ENCODE assay signal across 2 cellular contexts in the genomic region with DNA sequence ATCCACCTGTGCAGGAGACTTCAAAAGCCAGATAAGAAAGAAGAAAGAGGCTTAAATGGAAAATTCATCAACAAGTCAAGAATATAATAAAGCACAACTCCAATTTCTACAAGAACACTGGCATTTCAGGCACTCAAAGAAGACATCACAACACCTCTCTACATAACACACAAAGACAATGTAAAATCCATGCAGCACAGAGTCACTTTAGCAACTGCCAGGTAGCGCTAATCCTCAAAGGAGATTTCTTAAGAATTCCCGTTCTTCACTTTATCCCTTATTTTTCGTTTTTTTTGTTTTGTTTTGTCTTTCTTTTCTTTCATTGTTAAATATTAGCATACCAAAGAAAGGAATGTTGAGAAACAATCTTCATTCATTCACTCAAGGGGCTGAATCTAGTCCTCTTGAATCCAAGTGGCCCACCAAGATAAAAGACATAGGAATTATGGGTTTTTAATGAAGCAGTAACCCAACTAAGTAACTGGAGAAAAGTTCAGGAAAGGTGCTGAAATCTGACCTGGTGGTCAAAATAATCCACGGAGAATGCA.
TF ChIP-seq lines count a peak whose summit lies in the region.

No MANE protein-coding gene starts in this region.

TF ChIP-seq in GM23338, 12 proteins besides CTCF, POLR2A, EP300 and RAD21 (continues in another document):
- TF ChIP-seq, protein P1, sequence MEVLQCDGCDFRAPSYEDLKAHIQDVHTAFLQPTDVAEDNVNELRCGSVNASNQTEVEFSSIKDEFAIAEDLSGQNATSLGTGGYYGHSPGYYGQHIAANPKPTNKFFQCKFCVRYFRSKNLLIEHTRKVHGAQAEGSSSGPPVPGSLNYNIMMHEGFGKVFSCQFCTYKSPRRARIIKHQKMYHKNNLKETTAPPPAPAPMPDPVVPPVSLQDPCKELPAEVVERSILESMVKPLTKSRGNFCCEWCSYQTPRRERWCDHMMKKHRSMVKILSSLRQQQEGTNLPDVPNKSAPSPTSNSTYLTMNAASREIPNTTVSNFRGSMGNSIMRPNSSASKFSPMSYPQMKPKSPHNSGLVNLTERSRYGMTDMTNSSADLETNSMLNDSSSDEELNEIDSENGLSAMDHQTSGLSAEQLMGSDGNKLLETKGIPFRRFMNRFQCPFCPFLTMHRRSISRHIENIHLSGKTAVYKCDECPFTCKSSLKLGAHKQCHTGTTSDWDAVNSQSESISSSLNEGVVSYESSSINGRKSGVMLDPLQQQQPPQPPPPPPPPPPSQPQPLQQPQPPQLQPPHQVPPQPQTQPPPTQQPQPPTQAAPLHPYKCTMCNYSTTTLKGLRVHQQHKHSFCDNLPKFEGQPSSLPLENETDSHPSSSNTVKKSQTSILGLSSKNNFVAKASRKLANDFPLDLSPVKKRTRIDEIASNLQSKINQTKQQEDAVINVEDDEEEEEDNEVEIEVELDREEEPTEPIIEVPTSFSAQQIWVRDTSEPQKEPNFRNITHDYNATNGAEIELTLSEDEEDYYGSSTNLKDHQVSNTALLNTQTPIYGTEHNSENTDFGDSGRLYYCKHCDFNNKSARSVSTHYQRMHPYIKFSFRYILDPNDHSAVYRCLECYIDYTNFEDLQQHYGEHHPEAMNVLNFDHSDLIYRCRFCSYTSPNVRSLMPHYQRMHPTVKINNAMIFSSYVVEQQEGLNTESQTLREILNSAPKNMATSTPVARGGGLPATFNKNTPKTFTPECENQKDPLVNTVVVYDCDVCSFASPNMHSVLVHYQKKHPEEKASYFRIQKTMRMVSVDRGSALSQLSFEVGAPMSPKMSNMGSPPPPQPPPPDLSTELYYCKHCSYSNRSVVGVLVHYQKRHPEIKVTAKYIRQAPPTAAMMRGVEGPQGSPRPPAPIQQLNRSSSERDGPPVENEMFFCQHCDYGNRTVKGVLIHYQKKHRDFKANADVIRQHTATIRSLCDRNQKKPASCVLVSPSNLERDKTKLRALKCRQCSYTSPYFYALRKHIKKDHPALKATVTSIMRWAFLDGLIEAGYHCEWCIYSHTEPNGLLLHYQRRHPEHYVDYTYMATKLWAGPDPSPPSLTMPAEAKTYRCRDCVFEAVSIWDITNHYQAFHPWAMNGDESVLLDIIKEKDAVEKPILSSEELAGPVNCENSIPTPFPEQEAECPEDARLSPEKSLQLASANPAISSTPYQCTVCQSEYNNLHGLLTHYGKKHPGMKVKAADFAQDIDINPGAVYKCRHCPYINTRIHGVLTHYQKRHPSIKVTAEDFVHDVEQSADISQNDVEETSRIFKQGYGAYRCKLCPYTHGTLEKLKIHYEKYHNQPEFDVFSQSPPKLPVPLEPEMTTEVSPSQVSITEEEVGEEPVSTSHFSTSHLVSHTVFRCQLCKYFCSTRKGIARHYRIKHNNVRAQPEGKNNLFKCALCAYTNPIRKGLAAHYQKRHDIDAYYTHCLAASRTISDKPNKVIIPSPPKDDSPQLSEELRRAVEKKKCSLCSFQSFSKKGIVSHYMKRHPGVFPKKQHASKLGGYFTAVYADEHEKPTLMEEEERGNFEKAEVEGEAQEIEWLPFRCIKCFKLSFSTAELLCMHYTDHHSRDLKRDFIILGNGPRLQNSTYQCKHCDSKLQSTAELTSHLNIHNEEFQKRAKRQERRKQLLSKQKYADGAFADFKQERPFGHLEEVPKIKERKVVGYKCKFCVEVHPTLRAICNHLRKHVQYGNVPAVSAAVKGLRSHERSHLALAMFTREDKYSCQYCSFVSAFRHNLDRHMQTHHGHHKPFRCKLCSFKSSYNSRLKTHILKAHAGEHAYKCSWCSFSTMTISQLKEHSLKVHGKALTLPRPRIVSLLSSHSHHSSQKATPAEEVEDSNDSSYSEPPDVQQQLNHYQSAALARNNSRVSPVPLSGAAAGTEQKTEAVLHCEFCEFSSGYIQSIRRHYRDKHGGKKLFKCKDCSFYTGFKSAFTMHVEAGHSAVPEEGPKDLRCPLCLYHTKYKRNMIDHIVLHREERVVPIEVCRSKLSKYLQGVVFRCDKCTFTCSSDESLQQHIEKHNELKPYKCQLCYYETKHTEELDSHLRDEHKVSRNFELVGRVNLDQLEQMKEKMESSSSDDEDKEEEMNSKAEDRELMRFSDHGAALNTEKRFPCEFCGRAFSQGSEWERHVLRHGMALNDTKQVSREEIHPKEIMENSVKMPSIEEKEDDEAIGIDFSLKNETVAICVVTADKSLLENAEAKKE (CRISPR knock-in tag; IDR thresholded peaks at IDR 0.05), result no peak
- TF ChIP-seq, protein P2, sequence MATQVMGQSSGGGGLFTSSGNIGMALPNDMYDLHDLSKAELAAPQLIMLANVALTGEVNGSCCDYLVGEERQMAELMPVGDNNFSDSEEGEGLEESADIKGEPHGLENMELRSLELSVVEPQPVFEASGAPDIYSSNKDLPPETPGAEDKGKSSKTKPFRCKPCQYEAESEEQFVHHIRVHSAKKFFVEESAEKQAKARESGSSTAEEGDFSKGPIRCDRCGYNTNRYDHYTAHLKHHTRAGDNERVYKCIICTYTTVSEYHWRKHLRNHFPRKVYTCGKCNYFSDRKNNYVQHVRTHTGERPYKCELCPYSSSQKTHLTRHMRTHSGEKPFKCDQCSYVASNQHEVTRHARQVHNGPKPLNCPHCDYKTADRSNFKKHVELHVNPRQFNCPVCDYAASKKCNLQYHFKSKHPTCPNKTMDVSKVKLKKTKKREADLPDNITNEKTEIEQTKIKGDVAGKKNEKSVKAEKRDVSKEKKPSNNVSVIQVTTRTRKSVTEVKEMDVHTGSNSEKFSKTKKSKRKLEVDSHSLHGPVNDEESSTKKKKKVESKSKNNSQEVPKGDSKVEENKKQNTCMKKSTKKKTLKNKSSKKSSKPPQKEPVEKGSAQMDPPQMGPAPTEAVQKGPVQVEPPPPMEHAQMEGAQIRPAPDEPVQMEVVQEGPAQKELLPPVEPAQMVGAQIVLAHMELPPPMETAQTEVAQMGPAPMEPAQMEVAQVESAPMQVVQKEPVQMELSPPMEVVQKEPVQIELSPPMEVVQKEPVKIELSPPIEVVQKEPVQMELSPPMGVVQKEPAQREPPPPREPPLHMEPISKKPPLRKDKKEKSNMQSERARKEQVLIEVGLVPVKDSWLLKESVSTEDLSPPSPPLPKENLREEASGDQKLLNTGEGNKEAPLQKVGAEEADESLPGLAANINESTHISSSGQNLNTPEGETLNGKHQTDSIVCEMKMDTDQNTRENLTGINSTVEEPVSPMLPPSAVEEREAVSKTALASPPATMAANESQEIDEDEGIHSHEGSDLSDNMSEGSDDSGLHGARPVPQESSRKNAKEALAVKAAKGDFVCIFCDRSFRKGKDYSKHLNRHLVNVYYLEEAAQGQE (IDR thresholded peaks at IDR 0.05; ENCODE audit: unreplicated experiment), result no peak
- TF ChIP-seq EZH2 (IDR thresholded peaks at IDR 0.05; ENCODE audit: low read depth, unreplicated experiment) (no peak), CREB1 (CRISPR knock-in tag; IDR thresholded peaks at IDR 0.05; ENCODE audit: low read depth) (no peak), STAT1 (IDR thresholded peaks at IDR 0.05; ENCODE audit: unreplicated experiment) (no peak), NANOG (IDR thresholded peaks at IDR 0.05; ENCODE audit: borderline replicate concordance) (no peak), ETS1 (IDR thresholded peaks at IDR 0.05) (no peak), ZNF331 (CRISPR knock-in tag; IDR thresholded peaks at IDR 0.05; ENCODE audit: low read depth) (no peak), ZNF114 (CRISPR knock-in tag; IDR thresholded peaks at IDR 0.05) (no peak)

TF ChIP-seq in H1, 55 proteins besides CTCF, POLR2A, EP300 and RAD21:
- peak; percentile 25; the same call in 1 of the 2 replicates for TF ChIP-seq SP1 (IDR thresholded peaks at IDR 0.05; ENCODE audit: low read depth, low read length)
- TF ChIP-seq SIN3A (conservative IDR thresholded peaks at IDR 0.05 in 1 of 2, IDR thresholded peaks at IDR 0.05 in 1 of 2; ENCODE audit: low read depth in 1 of 2, low read length in 2 of 2), result no peak
- TF ChIP-seq, protein P3, sequence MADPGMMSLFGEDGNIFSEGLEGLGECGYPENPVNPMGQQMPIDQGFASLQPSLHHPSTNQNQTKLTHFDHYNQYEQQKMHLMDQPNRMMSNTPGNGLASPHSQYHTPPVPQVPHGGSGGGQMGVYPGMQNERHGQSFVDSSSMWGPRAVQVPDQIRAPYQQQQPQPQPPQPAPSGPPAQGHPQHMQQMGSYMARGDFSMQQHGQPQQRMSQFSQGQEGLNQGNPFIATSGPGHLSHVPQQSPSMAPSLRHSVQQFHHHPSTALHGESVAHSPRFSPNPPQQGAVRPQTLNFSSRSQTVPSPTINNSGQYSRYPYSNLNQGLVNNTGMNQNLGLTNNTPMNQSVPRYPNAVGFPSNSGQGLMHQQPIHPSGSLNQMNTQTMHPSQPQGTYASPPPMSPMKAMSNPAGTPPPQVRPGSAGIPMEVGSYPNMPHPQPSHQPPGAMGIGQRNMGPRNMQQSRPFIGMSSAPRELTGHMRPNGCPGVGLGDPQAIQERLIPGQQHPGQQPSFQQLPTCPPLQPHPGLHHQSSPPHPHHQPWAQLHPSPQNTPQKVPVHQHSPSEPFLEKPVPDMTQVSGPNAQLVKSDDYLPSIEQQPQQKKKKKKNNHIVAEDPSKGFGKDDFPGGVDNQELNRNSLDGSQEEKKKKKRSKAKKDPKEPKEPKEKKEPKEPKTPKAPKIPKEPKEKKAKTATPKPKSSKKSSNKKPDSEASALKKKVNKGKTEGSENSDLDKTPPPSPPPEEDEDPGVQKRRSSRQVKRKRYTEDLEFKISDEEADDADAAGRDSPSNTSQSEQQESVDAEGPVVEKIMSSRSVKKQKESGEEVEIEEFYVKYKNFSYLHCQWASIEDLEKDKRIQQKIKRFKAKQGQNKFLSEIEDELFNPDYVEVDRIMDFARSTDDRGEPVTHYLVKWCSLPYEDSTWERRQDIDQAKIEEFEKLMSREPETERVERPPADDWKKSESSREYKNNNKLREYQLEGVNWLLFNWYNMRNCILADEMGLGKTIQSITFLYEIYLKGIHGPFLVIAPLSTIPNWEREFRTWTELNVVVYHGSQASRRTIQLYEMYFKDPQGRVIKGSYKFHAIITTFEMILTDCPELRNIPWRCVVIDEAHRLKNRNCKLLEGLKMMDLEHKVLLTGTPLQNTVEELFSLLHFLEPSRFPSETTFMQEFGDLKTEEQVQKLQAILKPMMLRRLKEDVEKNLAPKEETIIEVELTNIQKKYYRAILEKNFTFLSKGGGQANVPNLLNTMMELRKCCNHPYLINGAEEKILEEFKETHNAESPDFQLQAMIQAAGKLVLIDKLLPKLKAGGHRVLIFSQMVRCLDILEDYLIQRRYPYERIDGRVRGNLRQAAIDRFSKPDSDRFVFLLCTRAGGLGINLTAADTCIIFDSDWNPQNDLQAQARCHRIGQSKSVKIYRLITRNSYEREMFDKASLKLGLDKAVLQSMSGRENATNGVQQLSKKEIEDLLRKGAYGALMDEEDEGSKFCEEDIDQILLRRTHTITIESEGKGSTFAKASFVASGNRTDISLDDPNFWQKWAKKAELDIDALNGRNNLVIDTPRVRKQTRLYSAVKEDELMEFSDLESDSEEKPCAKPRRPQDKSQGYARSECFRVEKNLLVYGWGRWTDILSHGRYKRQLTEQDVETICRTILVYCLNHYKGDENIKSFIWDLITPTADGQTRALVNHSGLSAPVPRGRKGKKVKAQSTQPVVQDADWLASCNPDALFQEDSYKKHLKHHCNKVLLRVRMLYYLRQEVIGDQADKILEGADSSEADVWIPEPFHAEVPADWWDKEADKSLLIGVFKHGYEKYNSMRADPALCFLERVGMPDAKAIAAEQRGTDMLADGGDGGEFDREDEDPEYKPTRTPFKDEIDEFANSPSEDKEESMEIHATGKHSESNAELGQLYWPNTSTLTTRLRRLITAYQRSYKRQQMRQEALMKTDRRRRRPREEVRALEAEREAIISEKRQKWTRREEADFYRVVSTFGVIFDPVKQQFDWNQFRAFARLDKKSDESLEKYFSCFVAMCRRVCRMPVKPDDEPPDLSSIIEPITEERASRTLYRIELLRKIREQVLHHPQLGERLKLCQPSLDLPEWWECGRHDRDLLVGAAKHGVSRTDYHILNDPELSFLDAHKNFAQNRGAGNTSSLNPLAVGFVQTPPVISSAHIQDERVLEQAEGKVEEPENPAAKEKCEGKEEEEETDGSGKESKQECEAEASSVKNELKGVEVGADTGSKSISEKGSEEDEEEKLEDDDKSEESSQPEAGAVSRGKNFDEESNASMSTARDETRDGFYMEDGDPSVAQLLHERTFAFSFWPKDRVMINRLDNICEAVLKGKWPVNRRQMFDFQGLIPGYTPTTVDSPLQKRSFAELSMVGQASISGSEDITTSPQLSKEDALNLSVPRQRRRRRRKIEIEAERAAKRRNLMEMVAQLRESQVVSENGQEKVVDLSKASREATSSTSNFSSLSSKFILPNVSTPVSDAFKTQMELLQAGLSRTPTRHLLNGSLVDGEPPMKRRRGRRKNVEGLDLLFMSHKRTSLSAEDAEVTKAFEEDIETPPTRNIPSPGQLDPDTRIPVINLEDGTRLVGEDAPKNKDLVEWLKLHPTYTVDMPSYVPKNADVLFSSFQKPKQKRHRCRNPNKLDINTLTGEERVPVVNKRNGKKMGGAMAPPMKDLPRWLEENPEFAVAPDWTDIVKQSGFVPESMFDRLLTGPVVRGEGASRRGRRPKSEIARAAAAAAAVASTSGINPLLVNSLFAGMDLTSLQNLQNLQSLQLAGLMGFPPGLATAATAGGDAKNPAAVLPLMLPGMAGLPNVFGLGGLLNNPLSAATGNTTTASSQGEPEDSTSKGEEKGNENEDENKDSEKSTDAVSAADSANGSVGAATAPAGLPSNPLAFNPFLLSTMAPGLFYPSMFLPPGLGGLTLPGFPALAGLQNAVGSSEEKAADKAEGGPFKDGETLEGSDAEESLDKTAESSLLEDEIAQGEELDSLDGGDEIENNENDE (IDR thresholded peaks at IDR 0.05; ENCODE audit: insufficient replicate concordance, low read length), result peak; percentile 67
- no peak for TF ChIP-seq BCL11A (IDR thresholded peaks at IDR 0.05; ENCODE audit: low read depth in 2 of 2, low read length in 2 of 2)
